Comparison of ENCODE assay signal across 1 cellular context in the genomic region with DNA sequence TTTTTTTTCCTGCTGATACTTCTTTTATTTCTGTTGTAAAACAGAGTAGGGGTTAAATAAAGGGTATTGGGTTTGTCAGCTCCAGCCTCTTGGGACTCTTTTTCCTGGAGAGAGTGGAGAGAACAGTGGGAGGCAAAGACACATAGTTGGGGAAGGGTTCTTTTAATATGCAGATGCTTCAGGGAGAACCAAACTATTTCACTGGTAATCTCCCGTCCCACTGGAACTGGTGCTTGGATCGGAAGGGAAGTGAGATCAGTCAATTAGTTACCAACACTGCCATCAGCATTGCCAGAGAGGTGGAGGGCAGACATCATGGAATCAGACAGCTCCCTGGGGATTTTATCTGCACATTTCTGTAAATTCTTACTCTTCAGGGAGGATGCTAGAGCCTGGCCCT.
TF ChIP-seq lines count a peak whose summit lies in the region.

No MANE protein-coding gene starts in this region.

TF ChIP-seq in H1, 55 proteins besides CTCF, POLR2A, EP300 and RAD21:
- no peak for TF ChIP-seq NRF1 (IDR thresholded peaks at IDR 0.05; ENCODE audit: low read depth, low read length)
- no peak for TF ChIP-seq RFX5 (IDR thresholded peaks at IDR 0.05; ENCODE audit: borderline replicate concordance, low read depth, low read length)
- TF ChIP-seq PHF8 (conservative IDR thresholded peaks at IDR 0.05; ENCODE audit: low read depth, low read length): no peak
- no peak for TF ChIP-seq CEBPB (IDR thresholded peaks at IDR 0.05; ENCODE audit: low read depth, low read length)
- no peak for TF ChIP-seq MAFK (IDR thresholded peaks at IDR 0.05; ENCODE audit: low read depth, low read length)
- TF ChIP-seq RNF2 (IDR thresholded peaks at IDR 0.05; ENCODE audit: borderline replicate concordance, low read depth, low read length, missing control alignments, poor library complexity, severe bottlenecking): no peak
- TF ChIP-seq SIRT6 (IDR thresholded peaks at IDR 0.05; ENCODE audit: low read length): no peak
- TF ChIP-seq SIX5 (IDR thresholded peaks at IDR 0.05; ENCODE audit: low read depth, low read length): no peak
